In genomic region chr11:83778598-83778997, GRCh38 we compare ENCODE assay signal across 24 cellular contexts.
"Had no signal": no experiment of that assay in that cellular context is flagged by ENCODE, and none has a peak within 500 bp of the region (broad histone marks: within the 10 kb centered on the region; RNA-seq: fewer than 3 reads in every experiment).

No MANE protein-coding gene starts in this region.

- ATAC-seq: mucosa of descending colon; naive thymus-derived CD4-positive, alpha-beta T cell; right cardiac atrium; stimulated activated naive CD8-positive, alpha-beta T cell treated with anti-CD3 and anti-CD28 coated beads, Interleukin-15, amount 100 ng/mL, for 72 hours had no signal

- H3K4me1 Mint-ChIP-seq: activated B cell treated with CpG ODN at 0.5 μM for 24 hours; endodermal cell; naive thymus-derived CD4-positive, alpha-beta T cell; stimulated activated naive CD8-positive, alpha-beta T cell treated with anti-CD3 and anti-CD28 coated beads, Interleukin-15, amount 100 ng/mL, for 72 hours had no signal

- H3K9me3 Mint-ChIP-seq: activated B cell treated with CpG ODN at 0.5 μM for 24 hours; activated CD4-positive, alpha-beta memory T cell treated with anti-CD3 and anti-CD28 coated beads for 36 hours; activated T-helper 1 cell treated with anti-CD3 and anti-CD28 coated beads, Interleukin-12 subunit alpha, Interleukin-12 subunit beta, Interleukin-2, Interleukin-4 antibody, amounts not matched to agents 30 ng/mL and 10 ng/mL and 1 ng/mL, durations not matched to agents 14 hours and 24 hours and 36 hours; endodermal cell; stimulated activated naive CD8-positive, alpha-beta T cell treated with anti-CD3 and anti-CD28 coated beads, Interleukin-15, amount 100 ng/mL, for 72 hours; T-helper 2 cell treated with Interferon-gamma antibody and Interleukin-4, amounts not matched to agents 5 μg/mL and 100 μg/mL, for 36 hours had no signal

- H3K4me1 ChIP-seq: left ventricle myocardium inferior, prostate gland, suprapubic skin had no signal

- H3K4me3 Mint-ChIP-seq: activated B cell treated with CpG ODN at 0.5 μM for 24 hours; activated CD4-positive, alpha-beta memory T cell treated with anti-CD3 and anti-CD28 coated beads for 36 hours; activated naive CD8-positive, alpha-beta T cell; activated T-helper 1 cell treated with anti-CD3 and anti-CD28 coated beads, Interleukin-12 subunit alpha, Interleukin-12 subunit beta, Interleukin-2, Interleukin-4 antibody, amounts not matched to agents 30 ng/mL and 10 ng/mL and 1 ng/mL, durations not matched to agents 14 hours and 24 hours and 36 hours; endodermal cell; naive thymus-derived CD4-positive, alpha-beta T cell; stimulated activated naive CD8-positive, alpha-beta T cell treated with anti-CD3 and anti-CD28 coated beads, Interleukin-15, amount 100 ng/mL, for 72 hours; T-helper 2 cell treated with Interferon-gamma antibody and Interleukin-4, amounts not matched to agents 5 μg/mL and 100 μg/mL, for 36 hours had no signal

- H3K27ac Mint-ChIP-seq: activated B cell treated with CpG ODN at 0.5 μM for 24 hours; activated CD4-positive, alpha-beta memory T cell treated with anti-CD3 and anti-CD28 coated beads for 36 hours; activated naive CD8-positive, alpha-beta T cell; activated T-helper 1 cell treated with anti-CD3 and anti-CD28 coated beads, Interleukin-12 subunit alpha, Interleukin-12 subunit beta, Interleukin-2, Interleukin-4 antibody, amounts not matched to agents 30 ng/mL and 10 ng/mL and 1 ng/mL, durations not matched to agents 14 hours and 24 hours and 36 hours; endodermal cell; naive thymus-derived CD4-positive, alpha-beta T cell; stimulated activated naive CD8-positive, alpha-beta T cell treated with anti-CD3 and anti-CD28 coated beads, Interleukin-15, amount 100 ng/mL, for 72 hours; T-helper 2 cell treated with Interferon-gamma antibody and Interleukin-4, amounts not matched to agents 5 μg/mL and 100 μg/mL, for 36 hours had no signal

- H3K9me3 ChIP-seq: left ventricle myocardium inferior, mucosa of descending colon, prostate gland, suprapubic skin had no signal

- H3K27me3 ChIP-seq: suprapubic skin had no signal

- H3K27me3 Mint-ChIP-seq: activated CD4-positive, alpha-beta memory T cell treated with anti-CD3 and anti-CD28 coated beads for 36 hours had no signal

- FAIRE-seq: colon had no signal

- H3K36me3 Mint-ChIP-seq: activated CD4-positive, alpha-beta memory T cell treated with anti-CD3 and anti-CD28 coated beads for 36 hours; activated naive CD8-positive, alpha-beta T cell; naive thymus-derived CD4-positive, alpha-beta T cell had no signal

- H3K4me3 ChIP-seq: left ventricle myocardium inferior, mucosa of descending colon, prostate gland, skin epidermis, suprapubic skin had no signal

- DNase-seq: activated B cell treated with CpG ODN at 0.5 μM for 24 hours; activated CD4-positive, alpha-beta memory T cell treated with anti-CD3 and anti-CD28 coated beads for 36 hours; activated CD4-positive, alpha-beta T cell treated with anti-CD3 and anti-CD28 coated beads for 4 hours; activated T-cell treated with anti-CD3 and anti-CD28 coated beads for 4 hours; amniotic stem cell; caudate nucleus; endodermal cell; foreskin melanocyte; glutamatergic neuron; hippocampal formation; islet precursor cell; left ventricle myocardium inferior; mucosa of descending colon; naive thymus-derived CD4-positive, alpha-beta T cell; right cardiac atrium; stimulated activated CD4-positive, alpha-beta T cell treated with anti-CD3 and anti-CD28 coated beads, Interleukin-2, amount 100 ng/mL, for 48 hours; stimulated activated naive CD8-positive, alpha-beta T cell treated with anti-CD3 and anti-CD28 coated beads, Interleukin-15, amount 100 ng/mL, for 72 hours had no signal

- H3K27ac ChIP-seq: left ventricle myocardium inferior, prostate gland, skin epidermis, suprapubic skin had no signal

- H3K36me3 ChIP-seq: left ventricle myocardium inferior, prostate gland, suprapubic skin had no signal
